Comparison of ENCODE assay signal across 15 cellular contexts in the genomic region with DNA sequence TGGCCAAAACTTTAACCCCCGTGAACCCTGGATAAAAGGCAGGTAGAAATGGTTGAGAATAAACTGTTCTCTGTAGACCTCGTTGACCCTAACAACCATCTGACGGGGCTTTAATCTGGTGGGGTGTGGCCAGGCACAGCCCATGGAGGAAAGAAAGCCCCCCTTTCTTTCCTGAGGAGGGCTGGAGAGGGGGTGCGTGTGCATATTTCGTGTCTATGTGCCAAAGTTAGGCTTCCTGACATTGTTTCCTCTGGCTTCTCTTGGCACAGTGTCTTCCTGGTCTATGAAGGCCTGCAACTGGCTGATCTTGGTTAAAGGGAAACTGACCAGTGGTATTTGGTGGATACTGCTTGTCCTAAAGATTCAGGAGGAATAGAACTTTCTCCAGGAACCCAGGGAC.
A peak's percentile ranks its signal among the peaks of the same experiment; 100 is the strongest.
DNase-seq lines count a peak whose midpoint lies in the region; ATAC-seq and TF ChIP-seq lines count a peak whose summit lies in the region.
"Had no signal": no experiment of that assay in that cellular context is flagged by ENCODE, and none has a peak within 500 bp of the region (broad histone marks: within the 10 kb centered on the region; RNA-seq: fewer than 3 reads in every experiment).

No MANE protein-coding gene starts in this region.

- TF ChIP-seq CTCF in fibroblast of the aortic adventitia (IDR thresholded peaks at IDR 0.05; ENCODE audit: insufficient read depth, low read length) (no peak), thoracic aorta (IDR thresholded peaks at IDR 0.05) (no peak)

- H3K23ac ChIP-seq in mesenchymal stem cell (ENCODE audit: low read length in 2 of 2) = no peak overlapping the region

- 79% methylated on average over 4 of the region's 5 CpGs for WGBS in mesenchymal stem cell

- H3K4me1 ChIP-seq in SJCRH30 (peaks cover 41% of the 10 kb centered on the region), mesenchymal stem cell (ENCODE audit: control insufficient read depth, insufficient read depth, low read depth, low read length) (peaks cover 9% of the 10 kb centered on the region), thoracic aorta (ENCODE audit: control insufficient read depth in 1 of 2, low read depth in 2 of 2) (peaks cover 17 to 29% of the 10 kb centered on the region in 2 donors)

- H3K79me1 ChIP-seq in mesenchymal stem cell (replicated peaks; ENCODE audit: low read length, poor library complexity, severe bottlenecking) = peaks cover 7% of the 10 kb centered on the region

- no peak overlapping the region for H2BK120ac ChIP-seq in mesenchymal stem cell (ENCODE audit: low read depth, low read length)

- H3K4me3 ChIP-seq in SJCRH30 (no peak overlapping the region), fibroblast of the aortic adventitia (ENCODE audit: low read depth, low read length) (no peak overlapping the region), mesenchymal stem cell (ENCODE audit: insufficient read depth in 1 of 2, low read depth in 1 of 2, low read length in 2 of 2) (no peak overlapping the region), thoracic aorta (no peak overlapping the region)

- ATAC-seq in thoracic aorta (ENCODE audit: insufficient number of reproducible peaks, low FRiP score, low read depth) (peak; percentile 16), HG02852 (IDR thresholded peaks at IDR 0.05; ENCODE audit: unreplicated experiment) (no peak), HG02623 (IDR thresholded peaks at IDR 0.05; ENCODE audit: unreplicated experiment) (no peak), HG03460 (IDR thresholded peaks at IDR 0.05; ENCODE audit: unreplicated experiment) (no peak)
- ATAC-seq in activated CD4-positive, CD25-positive, alpha-beta regulatory T cell treated with anti-CD3 and anti-CD28 coated beads, Interleukin-2, amount 50 U/mL, for 24 hours = no peak
- ATAC-seq: naive thymus-derived CD8-positive, alpha-beta T cell had no signal

- H2AK5ac ChIP-seq in mesenchymal stem cell (ENCODE audit: low read length, severe bottlenecking) = no peak overlapping the region

- peak overlapping the region; percentile 6 to 53 for H3K18ac ChIP-seq in mesenchymal stem cell (ENCODE audit: low read depth in 1 of 2, low read length in 2 of 2)

- H3K36me3 ChIP-seq in SJCRH30 (no peaks in the 10 kb centered on the region), mesenchymal stem cell (ENCODE audit: control insufficient read depth in 1 of 2, insufficient read depth in 2 of 2, low read depth in 1 of 2, low read length in 2 of 2) (no peaks in the 10 kb centered on the region), thoracic aorta (no peaks in the 10 kb centered on the region)

- H3K27me3 ChIP-seq in SJCRH30 (no peaks in the 10 kb centered on the region), mesenchymal stem cell (ENCODE audit: control insufficient read depth in 1 of 2, insufficient read depth in 1 of 2, low read length in 2 of 2) (no peaks in the 10 kb centered on the region), thoracic aorta (replicated peaks; ENCODE audit: insufficient read depth) (no peaks in the 10 kb centered on the region)

- no peak overlapping the region for H4K91ac ChIP-seq in mesenchymal stem cell (ENCODE audit: low read length)

- H2BK12ac ChIP-seq in mesenchymal stem cell (ENCODE audit: low read length in 2 of 2) = peak overlapping the region; percentile 15 to 57

- DNase-seq in SJCRH30 (no peak), fibroblast of the aortic adventitia (ENCODE audit: low read depth) (peak; percentile 41), mesenchymal stem cell (no peak), thoracic aorta (ENCODE audit: low spot score) (no peak)
- DNase-seq: activated gamma-delta T cell; AML-193; DMS 273 treated with DMSO at 0.1 percent for 48 hours; effector CD8-positive, alpha-beta T cell; kidney glomerular epithelial cell; naive thymus-derived CD8-positive, alpha-beta T cell; NCI-H345 had no signal

- no peak overlapping the region for H2AFZ ChIP-seq in mesenchymal stem cell (ENCODE audit: low read depth, low read length)

- H3K9me3 ChIP-seq in SJCRH30 (replicated peaks) (no peaks in the 10 kb centered on the region), mesenchymal stem cell (ENCODE audit: control insufficient read depth, low read length) (no peaks in the 10 kb centered on the region), thoracic aorta (no peaks in the 10 kb centered on the region)

- no peak overlapping the region for H2BK5ac ChIP-seq in mesenchymal stem cell (ENCODE audit: low read depth, low read length, poor library complexity, severe bottlenecking)

- peak overlapping the region; percentile 29 for H4K8ac ChIP-seq in mesenchymal stem cell (ENCODE audit: low read length)

- H3K9ac ChIP-seq in mesenchymal stem cell (ENCODE audit: low read length) = no peak overlapping the region

- H3K4ac ChIP-seq in mesenchymal stem cell (ENCODE audit: low read depth in 1 of 2, low read length in 2 of 2) = no peak overlapping the region

- no peak overlapping the region for H2BK15ac ChIP-seq in mesenchymal stem cell (ENCODE audit: low read depth, poor library complexity, severe bottlenecking)

- H3K4me2 ChIP-seq in mesenchymal stem cell (ENCODE audit: low read length, poor library complexity, severe bottlenecking) = no peak overlapping the region

- H3K14ac ChIP-seq in mesenchymal stem cell (ENCODE audit: low read length in 2 of 2) = no peak overlapping the region

- H3K27ac ChIP-seq in SJCRH30 (peak overlapping the region; percentile 61), mesenchymal stem cell (ENCODE audit: low read length, poor library complexity, severe bottlenecking) (no peak overlapping the region), thoracic aorta (peak overlapping the region in 1 of 2 donors; percentile 38)
